11 cellular contexts compared by ENCODE assay signal in the genomic region with DNA sequence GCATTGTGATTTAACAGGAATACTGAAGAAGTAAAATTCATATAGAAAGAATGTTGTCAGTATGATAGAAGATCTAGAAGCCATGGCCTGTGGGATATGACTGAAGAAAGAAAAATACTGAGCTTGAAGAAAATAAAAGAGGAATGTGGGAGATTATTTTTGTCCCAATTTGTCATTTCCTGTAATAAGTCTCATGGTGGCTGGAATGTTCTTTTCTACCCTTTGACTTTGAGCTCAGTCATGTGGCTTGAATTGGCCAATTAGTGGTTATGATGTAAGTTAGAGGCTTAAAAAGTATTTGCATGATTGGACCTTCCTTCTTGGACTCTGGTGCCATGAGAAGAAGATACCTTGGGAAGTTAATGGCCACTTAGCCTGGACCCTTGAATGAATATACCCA. TPM values are rescaled to one million over a fixed set of nuclear protein-coding genes. Genes with fewer than 3 reads are reported as not detected.
DNase-seq lines count a peak whose midpoint lies in the region; ATAC-seq, FAIRE-seq and TF ChIP-seq lines count a peak whose summit lies in the region.
"Had no signal": no experiment of that assay in that cellular context is flagged by ENCODE, and none has a peak within 500 bp of the region (broad histone marks: within the 10 kb centered on the region; RNA-seq: fewer than 3 reads in every experiment).

No MANE protein-coding gene starts in this region.

- H3F3A ChIP-seq in MM.1S (ENCODE audit: insufficient read depth, low read length) = no peaks in the 10 kb centered on the region

- FAIRE-seq in urothelium cell line (lab: Jason Lieb, UNC) = no peak
- FAIRE-seq in small intestine (lab: Jason Lieb, UNC) = no peak

- no peaks in the 10 kb centered on the region for H3K79me2 ChIP-seq in MM.1S (ENCODE audit: low read length)

- no peak overlapping the region for H3K4me2 ChIP-seq in MM.1S (ENCODE audit: low read depth, low read length)
- H3K4me2 ChIP-seq: A549 had no signal

- H3K27ac ChIP-seq in small intestine (ENCODE audit: low read depth in 1 of 2, low read length in 1 of 2) = no peak overlapping the region
- H3K27ac ChIP-seq in MM.1S (ENCODE audit: low read length) = no peak overlapping the region
- H3K27ac ChIP-seq: A549 had no signal

- H3K36me3 ChIP-seq in small intestine (ENCODE audit: control insufficient read depth in 2 of 2, insufficient read depth in 2 of 2, low read length in 2 of 2) = peaks cover 0 to 2% of the 10 kb centered on the region in 2 donors
- no peaks in the 10 kb centered on the region for H3K36me3 ChIP-seq in MM.1S (replicated peaks; ENCODE audit: insufficient read depth, low read length)

- no peaks in the 10 kb centered on the region for H3K27me3 ChIP-seq in small intestine (ENCODE audit: control insufficient read depth in 2 of 2, insufficient read depth in 2 of 2, low read length in 2 of 2)
- no peaks in the 10 kb centered on the region for H3K27me3 ChIP-seq in MM.1S (replicated peaks; ENCODE audit: insufficient read depth, low read length)

- no peak overlapping the region for H2AFZ ChIP-seq in MM.1S (ENCODE audit: low read length)

- H4K20me1 ChIP-seq in MM.1S (ENCODE audit: insufficient read depth, low read length) = no peaks in the 10 kb centered on the region

- H3K9me2 ChIP-seq in MM.1S (replicated peaks; ENCODE audit: insufficient read depth, low read length) = no peaks in the 10 kb centered on the region

- DNase-seq in left cardiac atrium = no peak
- DNase-seq in Right ventricle myocardium inferior (ENCODE audit: missing footprints) = no peak
- peak; percentile 81 to 97 for DNase-seq in cardiac fibroblast (ENCODE audit: low read depth in 2 of 2)
- DNase-seq in left colon = no peak
- peak; percentile 25 for DNase-seq in urothelium cell line (ENCODE audit: low spot score)
- no peak for DNase-seq in small intestine
- DNase-seq in stimulated activated naive CD8-positive, alpha-beta T cell treated with anti-CD3 and anti-CD28 coated beads, Interleukin-15, Interleukin-2, amounts not matched to agents 100 U/mL and 50 U/mL, for 24 hours = no peak
- DNase-seq in MM.1S = no peak
- DNase-seq: activated T-cell treated with anti-CD3 and anti-CD28 coated beads, Interleukin-2, amount 50 U/mL, for 1 hour; nucleus accumbens had no signal

- no peak overlapping the region for H3K4me3 ChIP-seq in cardiac fibroblast (replicated peaks in 1 of 2; ENCODE audit: low read depth in 2 of 2, low read length in 2 of 2)
- no peak overlapping the region for H3K4me3 ChIP-seq in small intestine (ENCODE audit: low read depth in 1 of 2, low read length in 2 of 2)
- H3K4me3 ChIP-seq in MM.1S (ENCODE audit: low read length) = no peak overlapping the region
- H3K4me3 ChIP-seq: A549 had no signal

- TF ChIP-seq CTCF in cardiac fibroblast (IDR thresholded peaks at IDR 0.05; ENCODE audit: low read depth, low read length) = no peak
- TF ChIP-seq CTCF in MM.1S (IDR thresholded peaks at IDR 0.05; ENCODE audit: low read length) = no peak

- no peak overlapping the region for H3K9ac ChIP-seq in MM.1S (ENCODE audit: low read length)

- intact Hi-C loops in left cardiac atrium (cut with DNase I) = loop anchor here in 1 of 2 donors (5.0 kb wide), 1 partner anchor 111 kb away; no protein-coding TSS in a partner anchor
- intact Hi-C loops in Right ventricle myocardium inferior (cut with DNase I) = no loop called here
- intact Hi-C loops in left colon (cut with DNase I, micrococcal nuclease) = no loop called here

- no peaks in the 10 kb centered on the region for H3K9me3 ChIP-seq in small intestine (ENCODE audit: control insufficient read depth, low read depth)
- H3K9me3 ChIP-seq in MM.1S (replicated peaks; ENCODE audit: insufficient read depth, low read length) = no peaks in the 10 kb centered on the region
- H3K9me3 ChIP-seq: A549 had no signal

- ATAC-seq in left cardiac atrium (peak; percentile 30 to 41), Right ventricle myocardium inferior (no peak), left colon (peak; percentile 53)
- no peak for ATAC-seq in stimulated activated naive CD8-positive, alpha-beta T cell treated with anti-CD3 and anti-CD28 coated beads, Interleukin-15, Interleukin-2, amounts not matched to agents 100 U/mL and 50 U/mL, for 24 hours
- ATAC-seq: A549 had no signal

- H3K4me1 ChIP-seq in small intestine (ENCODE audit: control insufficient read depth in 2 of 2, insufficient read depth in 1 of 2, low read depth in 1 of 2, low read length in 1 of 2) (no peaks in the 10 kb centered on the region), MM.1S (ENCODE audit: low read length) (no peaks in the 10 kb centered on the region)

RNA-seq across cellular contexts. Expression of gene APH1B, which starts 14.1 kb away (rescaled TPM):
- total RNA-seq in left cardiac atrium = 10 to 100 TPM in 1 of 2 donors, 1 to 10 TPM in 1; 9.6 to 11.8 TPM
- total RNA-seq in Right ventricle myocardium inferior = 6.2 TPM
- 1 to 10 TPM; 6.1 to 9.1 TPM for total RNA-seq in left colon
- polyA plus RNA-seq in small intestine = 1 to 10 TPM; 1.4 to 4.5 (median 1.8) TPM

Comparison
In these comparisons a context has a peak if more than half of its experiments do, and no peak if none do; other contexts are left out.
1. ATAC-seq: peak in left cardiac atrium (2 of 2) and left colon (single experiment); none in Right ventricle myocardium inferior (single experiment) and stimulated activated naive CD8-positive, alpha-beta T cell treated with anti-CD3 and anti-CD28 coated beads, Interleukin-15, Interleukin-2, amounts not matched to agents 100 U/mL and 50 U/mL, for 24 hours (single experiment).
2. DNase-seq: peak in cardiac fibroblast (2 of 2) and urothelium cell line (single experiment); none in left cardiac atrium (single experiment), Right ventricle myocardium inferior (single experiment), left colon (0 of 2), small intestine (single experiment), stimulated activated naive CD8-positive, alpha-beta T cell treated with anti-CD3 and anti-CD28 coated beads, Interleukin-15, Interleukin-2, amounts not matched to agents 100 U/mL and 50 U/mL, for 24 hours (single experiment) and MM.1S (single experiment).